In the genomic region with DNA sequence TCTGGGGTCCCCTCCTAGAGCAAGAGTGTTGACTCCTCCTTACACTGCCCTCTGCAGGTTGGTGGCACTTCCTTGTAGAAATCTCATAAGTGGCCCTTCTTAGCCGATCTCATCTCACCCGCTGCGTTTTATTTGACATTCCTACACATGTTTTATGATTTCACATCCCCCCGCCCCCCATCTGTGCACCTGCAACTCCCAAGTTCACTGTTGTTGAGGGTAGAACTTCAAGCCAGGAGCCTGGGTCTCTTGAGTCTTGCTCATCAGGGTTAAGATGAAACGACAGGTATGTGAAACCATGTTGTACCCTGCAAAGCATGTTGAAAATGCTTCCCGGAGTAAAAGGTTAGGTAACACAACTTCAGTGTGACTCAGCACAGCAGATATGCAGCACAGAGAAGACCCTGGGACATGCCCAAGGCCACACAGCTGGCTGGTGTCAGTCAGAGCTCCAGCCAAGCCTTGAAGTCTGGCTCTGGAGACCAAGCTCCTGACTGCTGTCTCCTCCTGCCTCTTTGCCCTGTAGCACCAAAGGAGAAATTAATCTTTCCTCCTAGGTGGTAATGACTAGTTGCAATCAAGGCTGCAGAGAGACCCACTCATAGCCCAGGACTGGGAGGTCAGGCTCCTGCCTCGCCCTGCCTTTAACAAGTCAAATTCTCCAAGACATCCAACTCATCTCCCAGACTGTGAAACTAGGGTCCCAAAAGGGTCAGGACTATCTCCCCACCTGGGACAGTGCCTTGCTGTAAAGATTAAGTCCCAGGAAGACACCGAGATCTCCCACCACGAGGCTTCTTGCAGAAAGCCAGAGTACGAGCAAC, we compare ENCODE assay signal across 8 cellular contexts.
DNase-seq lines count a peak whose midpoint lies in the region; ATAC-seq and TF ChIP-seq lines count a peak whose summit lies in the region.

No MANE protein-coding gene starts in this region.

- in situ Hi-C loops in HAP-1 (cut with MboI; ENCODE audit: low sequenced_read_pairs) = no loop called here

- H3K79me2 ChIP-seq in osteoblast (ENCODE audit: insufficient read depth, low read length) = no peaks in the 10 kb centered on the region

- no peak overlapping the region for H3K4me3 ChIP-seq in BLaER1
- no peak overlapping the region for H3K4me3 ChIP-seq in HAP-1
- no peak overlapping the region for H3K4me3 ChIP-seq in fibroblast of mammary gland (ENCODE audit: control insufficient read depth, low read depth, low read length)
- no peak overlapping the region for H3K4me3 ChIP-seq in osteoblast (ENCODE audit: insufficient read depth, low read length)

- no peak overlapping the region for H3K4me3 Mint-ChIP-seq in T-helper 17 cell

- no peak overlapping the region for H3K27ac ChIP-seq in BLaER1
- no peak overlapping the region for H3K27ac ChIP-seq in osteoblast (ENCODE audit: low read depth, low read length)

- peaks cover 5% of the 10 kb centered on the region for H3K36me3 Mint-ChIP-seq in T-helper 17 cell (ENCODE audit: low read depth)

- H3K27ac Mint-ChIP-seq in T-helper 17 cell = peak overlapping the region; percentile 14

- H3K4me1 Mint-ChIP-seq in T-helper 17 cell = peaks cover 15% of the 10 kb centered on the region

- H3K9ac ChIP-seq in BLaER1 = no peak overlapping the region

- H3K27me3 ChIP-seq in BLaER1 = no peaks in the 10 kb centered on the region
- no peaks in the 10 kb centered on the region; the same call in 1 of the 2 replicates for H3K27me3 ChIP-seq in HAP-1 (ENCODE audit: low read depth)
- no peaks in the 10 kb centered on the region for H3K27me3 ChIP-seq in osteoblast (ENCODE audit: insufficient read depth, low read length)

- H3K4me2 ChIP-seq in BLaER1 = peak overlapping the region; percentile 73
- H3K4me2 ChIP-seq in osteoblast (ENCODE audit: insufficient read depth, low read length) = no peak overlapping the region

- no peaks in the 10 kb centered on the region for H3K9me3 ChIP-seq in BLaER1
- no peaks in the 10 kb centered on the region for H3K9me3 ChIP-seq in HAP-1
- no peaks in the 10 kb centered on the region for H3K9me3 ChIP-seq in T-helper 17 cell (ENCODE audit: control insufficient read depth, low read length, poor library complexity, severe bottlenecking)
- no peaks in the 10 kb centered on the region for H3K9me3 ChIP-seq in osteoblast (ENCODE audit: low read depth, low read length)

- DNase-seq in HAP-1 (ENCODE audit: low spot score in 2 of 2) (peak; percentile 32 to 52), T-helper 17 cell (no peak), fibroblast of mammary gland (ENCODE audit: low read depth) (peak; percentile 57), osteoblast (ENCODE audit: insufficient read length, low spot score, missing footprints) (peak; percentile 91), HPDE6-E6E7 (ENCODE audit: extremely low spot score) (no peak), NCI-H2171 treated with DMSO at 0.1 percent for 48 hours (lab: John Stamatoyannopoulos, UW) (no peak)

- no peak overlapping the region for H2AFZ ChIP-seq in osteoblast (ENCODE audit: low read length)

- ATAC-seq in T-helper 17 cell = no peak
- no peak for ATAC-seq in GM18517 (IDR thresholded peaks at IDR 0.05; ENCODE audit: unreplicated experiment)

- H3K4me1 ChIP-seq in BLaER1 = peaks cover 51% of the 10 kb centered on the region
- H3K4me1 ChIP-seq in HAP-1 = no peaks in the 10 kb centered on the region
- H3K4me1 ChIP-seq in osteoblast (ENCODE audit: insufficient read depth, low read length) = peaks cover 2% of the 10 kb centered on the region

- no peaks in the 10 kb centered on the region for H4K20me1 ChIP-seq in BLaER1
- no peaks in the 10 kb centered on the region for H4K20me1 ChIP-seq in osteoblast (ENCODE audit: insufficient read depth, low read length)

- TF ChIP-seq CTCF in fibroblast of mammary gland (conservative IDR thresholded peaks at IDR 0.05; ENCODE audit: control insufficient read depth, insufficient read depth, low read depth, low read length) = peak; percentile 55
- peak; percentile 53 for TF ChIP-seq CTCF in osteoblast (IDR thresholded peaks at IDR 0.05; ENCODE audit: extremely low read depth, low read depth, low read length)

- H3K36me3 ChIP-seq in BLaER1 = no peaks in the 10 kb centered on the region
- no peaks in the 10 kb centered on the region for H3K36me3 ChIP-seq in HAP-1 (replicated peaks)
- no peaks in the 10 kb centered on the region for H3K36me3 ChIP-seq in osteoblast (ENCODE audit: insufficient read depth, low read length)

- no peaks in the 10 kb centered on the region for H3K27me3 Mint-ChIP-seq in T-helper 17 cell

Comparison
In these comparisons a context has a peak if more than half of its experiments do, and no peak if none do; other contexts are left out.
1. DNase-seq: peak in HAP-1 (2 of 2), fibroblast of mammary gland (single experiment) and osteoblast (single experiment); none in T-helper 17 cell (0 of 3), HPDE6-E6E7 (single experiment) and NCI-H2171 treated with DMSO at 0.1 percent for 48 hours (single experiment).